ENCODE assay signal across 1 cellular context in the genomic region with DNA sequence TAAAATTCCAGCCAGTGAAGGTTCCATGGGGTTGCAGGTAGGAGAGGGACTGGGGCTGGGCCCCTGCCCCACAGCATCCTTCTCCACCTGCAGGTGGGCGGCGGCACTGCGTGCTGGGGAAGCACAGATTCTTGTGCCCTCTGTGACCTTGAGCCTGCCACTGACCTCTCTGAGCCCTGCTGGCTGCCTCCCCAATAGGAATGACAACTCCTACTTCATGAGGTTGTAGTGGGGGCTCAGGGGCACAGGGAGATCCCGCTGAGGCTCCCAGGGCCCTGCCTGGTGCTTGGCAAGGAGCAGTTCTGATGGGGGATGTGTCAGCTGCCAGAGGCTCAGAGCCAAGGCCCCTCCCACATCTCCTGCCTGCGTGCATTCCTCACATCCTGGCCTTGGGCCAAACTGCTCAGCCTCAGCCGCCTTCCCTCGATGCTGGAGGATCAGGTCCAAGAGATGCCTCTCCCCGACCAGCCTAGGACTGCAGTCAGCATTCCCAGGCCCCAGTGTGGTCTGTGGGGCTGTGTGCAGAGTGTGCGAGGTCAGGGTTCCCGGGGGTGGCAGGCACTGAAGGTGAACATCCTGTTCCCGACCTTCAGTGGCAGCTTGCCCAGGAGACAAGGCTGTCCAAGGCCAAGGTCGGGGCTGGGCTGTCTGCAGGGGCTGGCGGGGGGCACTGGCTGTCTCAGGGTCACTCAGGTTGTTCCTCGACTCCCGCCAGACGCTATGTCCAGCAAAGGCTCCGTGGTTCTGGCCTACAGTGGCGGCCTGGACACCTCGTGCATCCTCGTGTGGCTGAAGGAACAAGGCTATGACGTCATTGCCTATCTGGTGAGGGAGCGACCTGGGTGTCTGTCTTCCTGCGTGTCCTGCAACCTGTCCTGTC.
A peak's percentile ranks its signal among the peaks of the same experiment; 100 is the strongest.
TF ChIP-seq lines count a peak whose summit lies in the region.

No MANE protein-coding gene starts in this region.

TF ChIP-seq in HepG2, 621 proteins besides CTCF, POLR2A, EP300 and RAD21 (continued from another document and continues in another):
- TF ChIP-seq, protein P1, sequence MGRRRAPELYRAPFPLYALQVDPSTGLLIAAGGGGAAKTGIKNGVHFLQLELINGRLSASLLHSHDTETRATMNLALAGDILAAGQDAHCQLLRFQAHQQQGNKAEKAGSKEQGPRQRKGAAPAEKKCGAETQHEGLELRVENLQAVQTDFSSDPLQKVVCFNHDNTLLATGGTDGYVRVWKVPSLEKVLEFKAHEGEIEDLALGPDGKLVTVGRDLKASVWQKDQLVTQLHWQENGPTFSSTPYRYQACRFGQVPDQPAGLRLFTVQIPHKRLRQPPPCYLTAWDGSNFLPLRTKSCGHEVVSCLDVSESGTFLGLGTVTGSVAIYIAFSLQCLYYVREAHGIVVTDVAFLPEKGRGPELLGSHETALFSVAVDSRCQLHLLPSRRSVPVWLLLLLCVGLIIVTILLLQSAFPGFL (CRISPR knock-in tag; IDR thresholded peaks at IDR 0.05): no peak
- no peak for TF ChIP-seq FOXM1 (CRISPR knock-in tag; IDR thresholded peaks at IDR 0.05)
- peak; percentile 42; the same call in 1 of the 2 replicates for TF ChIP-seq NR2F2 (IDR thresholded peaks at IDR 0.05; ENCODE audit: borderline replicate concordance, low read depth)
- no peak for TF ChIP-seq ZNF383 (CRISPR knock-in tag; IDR thresholded peaks at IDR 0.05; ENCODE audit: borderline replicate concordance)
- TF ChIP-seq SMC3 (IDR thresholded peaks at IDR 0.05; ENCODE audit: low read length): no peak
- TF ChIP-seq ETV6 (CRISPR knock-in tag; conservative IDR thresholded peaks at IDR 0.05): no peak
- no peak for TF ChIP-seq RARG (CRISPR knock-in tag; IDR thresholded peaks at IDR 0.05; ENCODE audit: low read depth)
- TF ChIP-seq RFX3 (CRISPR knock-in tag; IDR thresholded peaks at IDR 0.05): no peak
- TF ChIP-seq, protein P2, sequence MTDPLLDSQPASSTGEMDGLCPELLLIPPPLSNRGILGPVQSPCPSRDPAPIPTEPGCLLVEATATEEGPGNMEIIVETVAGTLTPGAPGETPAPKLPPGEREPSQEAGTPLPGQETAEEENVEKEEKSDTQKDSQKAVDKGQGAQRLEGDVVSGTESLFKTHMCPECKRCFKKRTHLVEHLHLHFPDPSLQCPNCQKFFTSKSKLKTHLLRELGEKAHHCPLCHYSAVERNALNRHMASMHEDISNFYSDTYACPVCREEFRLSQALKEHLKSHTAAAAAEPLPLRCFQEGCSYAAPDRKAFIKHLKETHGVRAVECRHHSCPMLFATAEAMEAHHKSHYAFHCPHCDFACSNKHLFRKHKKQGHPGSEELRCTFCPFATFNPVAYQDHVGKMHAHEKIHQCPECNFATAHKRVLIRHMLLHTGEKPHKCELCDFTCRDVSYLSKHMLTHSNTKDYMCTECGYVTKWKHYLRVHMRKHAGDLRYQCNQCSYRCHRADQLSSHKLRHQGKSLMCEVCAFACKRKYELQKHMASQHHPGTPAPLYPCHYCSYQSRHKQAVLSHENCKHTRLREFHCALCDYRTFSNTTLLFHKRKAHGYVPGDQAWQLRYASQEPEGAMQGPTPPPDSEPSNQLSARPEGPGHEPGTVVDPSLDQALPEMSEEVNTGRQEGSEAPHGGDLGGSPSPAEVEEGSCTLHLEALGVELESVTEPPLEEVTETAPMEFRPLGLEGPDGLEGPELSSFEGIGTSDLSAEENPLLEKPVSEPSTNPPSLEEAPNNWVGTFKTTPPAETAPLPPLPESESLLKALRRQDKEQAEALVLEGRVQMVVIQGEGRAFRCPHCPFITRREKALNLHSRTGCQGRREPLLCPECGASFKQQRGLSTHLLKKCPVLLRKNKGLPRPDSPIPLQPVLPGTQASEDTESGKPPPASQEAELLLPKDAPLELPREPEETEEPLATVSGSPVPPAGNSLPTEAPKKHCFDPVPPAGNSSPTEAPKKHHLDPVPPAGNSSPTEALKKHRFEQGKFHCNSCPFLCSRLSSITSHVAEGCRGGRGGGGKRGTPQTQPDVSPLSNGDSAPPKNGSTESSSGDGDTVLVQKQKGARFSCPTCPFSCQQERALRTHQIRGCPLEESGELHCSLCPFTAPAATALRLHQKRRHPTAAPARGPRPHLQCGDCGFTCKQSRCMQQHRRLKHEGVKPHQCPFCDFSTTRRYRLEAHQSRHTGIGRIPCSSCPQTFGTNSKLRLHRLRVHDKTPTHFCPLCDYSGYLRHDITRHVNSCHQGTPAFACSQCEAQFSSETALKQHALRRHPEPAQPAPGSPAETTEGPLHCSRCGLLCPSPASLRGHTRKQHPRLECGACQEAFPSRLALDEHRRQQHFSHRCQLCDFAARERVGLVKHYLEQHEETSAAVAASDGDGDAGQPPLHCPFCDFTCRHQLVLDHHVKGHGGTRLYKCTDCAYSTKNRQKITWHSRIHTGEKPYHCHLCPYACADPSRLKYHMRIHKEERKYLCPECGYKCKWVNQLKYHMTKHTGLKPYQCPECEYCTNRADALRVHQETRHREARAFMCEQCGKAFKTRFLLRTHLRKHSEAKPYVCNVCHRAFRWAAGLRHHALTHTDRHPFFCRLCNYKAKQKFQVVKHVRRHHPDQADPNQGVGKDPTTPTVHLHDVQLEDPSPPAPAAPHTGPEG (CRISPR knock-in tag; IDR thresholded peaks at IDR 0.05): no peak
- no peak for TF ChIP-seq SRF (IDR thresholded peaks at IDR 0.05; ENCODE audit: low read depth, low read length)
- TF ChIP-seq, protein P3, sequence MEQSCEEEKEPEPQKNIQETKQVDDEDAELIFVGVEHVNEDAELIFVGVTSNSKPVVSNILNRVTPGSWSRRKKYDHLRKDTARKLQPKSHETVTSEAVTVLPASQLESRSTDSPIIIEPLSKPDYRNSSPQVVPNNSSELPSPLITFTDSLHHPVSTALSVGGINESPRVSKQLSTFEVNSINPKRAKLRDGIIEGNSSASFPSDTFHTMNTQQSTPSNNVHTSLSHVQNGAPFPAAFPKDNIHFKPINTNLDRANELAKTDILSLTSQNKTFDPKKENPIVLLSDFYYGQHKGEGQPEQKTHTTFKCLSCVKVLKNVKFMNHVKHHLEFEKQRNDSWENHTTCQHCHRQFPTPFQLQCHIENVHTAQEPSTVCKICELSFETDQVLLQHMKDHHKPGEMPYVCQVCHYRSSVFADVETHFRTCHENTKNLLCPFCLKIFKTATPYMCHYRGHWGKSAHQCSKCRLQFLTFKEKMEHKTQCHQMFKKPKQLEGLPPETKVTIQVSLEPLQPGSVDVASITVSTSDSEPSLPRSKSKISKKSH (CRISPR knock-in tag; IDR thresholded peaks at IDR 0.05; ENCODE audit: borderline replicate concordance): no peak
- TF ChIP-seq, protein P4, sequence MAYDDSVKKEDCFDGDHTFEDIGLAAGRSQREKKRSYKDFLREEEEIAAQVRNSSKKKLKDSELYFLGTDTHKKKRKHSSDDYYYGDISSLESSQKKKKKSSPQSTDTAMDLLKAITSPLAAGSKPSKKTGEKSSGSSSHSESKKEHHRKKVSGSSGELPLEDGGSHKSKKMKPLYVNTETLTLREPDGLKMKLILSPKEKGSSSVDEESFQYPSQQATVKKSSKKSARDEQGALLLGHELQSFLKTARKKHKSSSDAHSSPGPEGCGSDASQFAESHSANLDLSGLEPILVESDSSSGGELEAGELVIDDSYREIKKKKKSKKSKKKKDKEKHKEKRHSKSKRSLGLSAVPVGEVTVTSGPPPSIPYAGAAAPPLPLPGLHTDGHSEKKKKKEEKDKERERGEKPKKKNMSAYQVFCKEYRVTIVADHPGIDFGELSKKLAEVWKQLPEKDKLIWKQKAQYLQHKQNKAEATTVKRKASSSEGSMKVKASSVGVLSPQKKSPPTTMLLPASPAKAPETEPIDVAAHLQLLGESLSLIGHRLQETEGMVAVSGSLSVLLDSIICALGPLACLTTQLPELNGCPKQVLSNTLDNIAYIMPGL (CRISPR knock-in tag; IDR thresholded peaks at IDR 0.05; ENCODE audit: borderline replicate concordance in 1 of 2, low read depth in 1 of 2): no peak
- no peak for TF ChIP-seq ZNF292 (CRISPR knock-in tag; IDR thresholded peaks at IDR 0.05; ENCODE audit: borderline replicate concordance, low read depth)
- no peak for TF ChIP-seq DPF2 (CRISPR knock-in tag; IDR thresholded peaks at IDR 0.05; ENCODE audit: borderline replicate concordance, low read depth)
- no peak for TF ChIP-seq ZNF143 (CRISPR knock-in tag; IDR thresholded peaks at IDR 0.05)
- 0 out of 2 replicates have a peak, but pooled peaks have one; percentile 11 for TF ChIP-seq NR1H2 (CRISPR knock-in tag; IDR thresholded peaks at IDR 0.05; ENCODE audit: borderline replicate concordance, low read depth)
- TF ChIP-seq ZFP90 (CRISPR knock-in tag; IDR thresholded peaks at IDR 0.05; ENCODE audit: borderline replicate concordance): no peak
- TF ChIP-seq, protein P5, sequence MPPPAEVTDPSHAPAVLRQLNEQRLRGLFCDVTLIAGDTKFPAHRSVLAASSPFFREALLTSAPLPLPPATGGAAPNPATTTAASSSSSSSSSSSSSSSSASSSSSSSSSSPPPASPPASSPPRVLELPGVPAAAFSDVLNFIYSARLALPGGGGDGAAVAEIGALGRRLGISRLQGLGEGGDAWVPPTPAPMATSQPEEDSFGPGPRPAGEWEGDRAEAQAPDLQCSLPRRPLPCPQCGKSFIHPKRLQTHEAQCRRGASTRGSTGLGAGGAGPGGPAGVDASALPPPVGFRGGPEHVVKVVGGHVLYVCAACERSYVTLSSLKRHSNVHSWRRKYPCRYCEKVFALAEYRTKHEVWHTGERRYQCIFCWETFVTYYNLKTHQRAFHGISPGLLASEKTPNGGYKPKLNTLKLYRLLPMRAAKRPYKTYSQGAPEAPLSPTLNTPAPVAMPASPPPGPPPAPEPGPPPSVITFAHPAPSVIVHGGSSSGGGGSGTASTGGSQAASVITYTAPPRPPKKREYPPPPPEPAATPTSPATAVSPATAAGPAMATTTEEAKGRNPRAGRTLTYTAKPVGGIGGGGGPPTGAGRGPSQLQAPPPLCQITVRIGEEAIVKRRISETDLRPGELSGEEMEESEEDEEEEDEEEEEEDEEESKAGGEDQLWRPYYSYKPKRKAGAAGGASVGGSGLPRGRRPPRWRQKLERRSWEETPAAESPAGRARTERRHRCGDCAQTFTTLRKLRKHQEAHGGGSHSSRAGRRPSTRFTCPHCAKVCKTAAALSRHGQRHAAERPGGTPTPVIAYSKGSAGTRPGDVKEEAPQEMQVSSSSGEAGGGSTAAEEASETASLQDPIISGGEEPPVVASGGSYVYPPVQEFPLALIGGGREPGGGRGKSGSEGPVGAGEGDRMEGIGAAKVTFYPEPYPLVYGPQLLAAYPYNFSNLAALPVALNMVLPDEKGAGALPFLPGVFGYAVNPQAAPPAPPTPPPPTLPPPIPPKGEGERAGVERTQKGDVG (CRISPR knock-in tag; IDR thresholded peaks at IDR 0.05; ENCODE audit: borderline replicate concordance): no peak
- TF ChIP-seq, protein P6, sequence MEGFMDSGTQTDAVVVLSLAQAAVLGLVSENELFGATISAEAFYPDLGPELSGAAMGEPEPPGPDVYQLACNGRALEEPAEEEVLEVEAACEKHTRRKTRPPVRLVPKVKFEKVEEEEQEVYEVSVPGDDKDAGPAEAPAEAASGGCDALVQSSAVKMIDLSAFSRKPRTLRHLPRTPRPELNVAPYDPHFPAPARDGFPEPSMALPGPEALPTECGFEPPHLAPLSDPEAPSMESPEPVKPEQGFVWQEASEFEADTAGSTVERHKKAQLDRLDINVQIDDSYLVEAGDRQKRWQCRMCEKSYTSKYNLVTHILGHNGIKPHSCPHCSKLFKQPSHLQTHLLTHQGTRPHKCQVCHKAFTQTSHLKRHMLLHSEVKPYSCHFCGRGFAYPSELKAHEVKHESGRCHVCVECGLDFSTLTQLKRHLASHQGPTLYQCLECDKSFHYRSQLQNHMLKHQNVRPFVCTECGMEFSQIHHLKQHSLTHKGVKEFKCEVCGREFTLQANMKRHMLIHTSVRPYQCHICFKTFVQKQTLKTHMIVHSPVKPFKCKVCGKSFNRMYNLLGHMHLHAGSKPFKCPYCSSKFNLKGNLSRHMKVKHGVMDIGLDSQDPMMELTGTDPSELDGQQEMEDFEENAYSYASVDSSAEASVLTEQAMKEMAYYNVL (CRISPR knock-in tag; IDR thresholded peaks at IDR 0.05; ENCODE audit: borderline replicate concordance): no peak
- no peak for TF ChIP-seq NFKBIZ (CRISPR knock-in tag; IDR thresholded peaks at IDR 0.05)
- TF ChIP-seq RAD51 (IDR thresholded peaks at IDR 0.05; ENCODE audit: borderline replicate concordance): no peak
- no peak for TF ChIP-seq NFYC (CRISPR knock-in tag; IDR thresholded peaks at IDR 0.05)
- no peak for TF ChIP-seq ZNF550 (CRISPR knock-in tag; IDR thresholded peaks at IDR 0.05; ENCODE audit: borderline replicate concordance)
- no peak for TF ChIP-seq ARID2 (CRISPR knock-in tag; IDR thresholded peaks at IDR 0.05; ENCODE audit: borderline replicate concordance)
- no peak for TF ChIP-seq KLF13 (CRISPR knock-in tag; IDR thresholded peaks at IDR 0.05)
- TF ChIP-seq, protein P7, sequence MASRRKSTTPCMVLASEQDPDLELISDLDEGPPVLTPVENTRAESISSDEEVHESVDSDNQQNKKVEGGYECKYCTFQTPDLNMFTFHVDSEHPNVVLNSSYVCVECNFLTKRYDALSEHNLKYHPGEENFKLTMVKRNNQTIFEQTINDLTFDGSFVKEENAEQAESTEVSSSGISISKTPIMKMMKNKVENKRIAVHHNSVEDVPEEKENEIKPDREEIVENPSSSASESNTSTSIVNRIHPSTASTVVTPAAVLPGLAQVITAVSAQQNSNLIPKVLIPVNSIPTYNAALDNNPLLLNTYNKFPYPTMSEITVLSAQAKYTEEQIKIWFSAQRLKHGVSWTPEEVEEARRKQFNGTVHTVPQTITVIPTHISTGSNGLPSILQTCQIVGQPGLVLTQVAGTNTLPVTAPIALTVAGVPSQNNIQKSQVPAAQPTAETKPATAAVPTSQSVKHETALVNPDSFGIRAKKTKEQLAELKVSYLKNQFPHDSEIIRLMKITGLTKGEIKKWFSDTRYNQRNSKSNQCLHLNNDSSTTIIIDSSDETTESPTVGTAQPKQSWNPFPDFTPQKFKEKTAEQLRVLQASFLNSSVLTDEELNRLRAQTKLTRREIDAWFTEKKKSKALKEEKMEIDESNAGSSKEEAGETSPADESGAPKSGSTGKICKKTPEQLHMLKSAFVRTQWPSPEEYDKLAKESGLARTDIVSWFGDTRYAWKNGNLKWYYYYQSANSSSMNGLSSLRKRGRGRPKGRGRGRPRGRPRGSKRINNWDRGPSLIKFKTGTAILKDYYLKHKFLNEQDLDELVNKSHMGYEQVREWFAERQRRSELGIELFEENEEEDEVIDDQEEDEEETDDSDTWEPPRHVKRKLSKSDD (CRISPR knock-in tag; IDR thresholded peaks at IDR 0.05; ENCODE audit: low read depth): no peak
- TF ChIP-seq ZNF558 (CRISPR knock-in tag; IDR thresholded peaks at IDR 0.05; ENCODE audit: borderline replicate concordance): no peak
- TF ChIP-seq MIER2 (CRISPR knock-in tag; IDR thresholded peaks at IDR 0.05): no peak
- TF ChIP-seq HOXA7 (CRISPR knock-in tag; IDR thresholded peaks at IDR 0.05): no peak
- TF ChIP-seq ETV5 (CRISPR knock-in tag; IDR thresholded peaks at IDR 0.05; ENCODE audit: borderline replicate concordance): no peak; the same call in 1 of the 2 replicates
- TF ChIP-seq CHD2 (IDR thresholded peaks at IDR 0.05; ENCODE audit: low read depth, low read length): no peak
- TF ChIP-seq TOE1 (CRISPR knock-in tag; IDR thresholded peaks at IDR 0.05): no peak
- TF ChIP-seq, protein P8, sequence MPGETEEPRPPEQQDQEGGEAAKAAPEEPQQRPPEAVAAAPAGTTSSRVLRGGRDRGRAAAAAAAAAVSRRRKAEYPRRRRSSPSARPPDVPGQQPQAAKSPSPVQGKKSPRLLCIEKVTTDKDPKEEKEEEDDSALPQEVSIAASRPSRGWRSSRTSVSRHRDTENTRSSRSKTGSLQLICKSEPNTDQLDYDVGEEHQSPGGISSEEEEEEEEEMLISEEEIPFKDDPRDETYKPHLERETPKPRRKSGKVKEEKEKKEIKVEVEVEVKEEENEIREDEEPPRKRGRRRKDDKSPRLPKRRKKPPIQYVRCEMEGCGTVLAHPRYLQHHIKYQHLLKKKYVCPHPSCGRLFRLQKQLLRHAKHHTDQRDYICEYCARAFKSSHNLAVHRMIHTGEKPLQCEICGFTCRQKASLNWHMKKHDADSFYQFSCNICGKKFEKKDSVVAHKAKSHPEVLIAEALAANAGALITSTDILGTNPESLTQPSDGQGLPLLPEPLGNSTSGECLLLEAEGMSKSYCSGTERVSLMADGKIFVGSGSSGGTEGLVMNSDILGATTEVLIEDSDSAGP (CRISPR knock-in tag; IDR thresholded peaks at IDR 0.05; ENCODE audit: borderline replicate concordance): no peak
